20 cellular contexts compared by ENCODE assay signal in genomic region chr13:35356572-35356971, GRCh38.
DNase-seq lines count a peak whose midpoint lies in the region; ATAC-seq, FAIRE-seq and TF ChIP-seq lines count a peak whose summit lies in the region.
"Had no signal": no experiment of that assay in that cellular context is flagged by ENCODE, and none has a peak within 500 bp of the region (broad histone marks: within the 10 kb centered on the region; RNA-seq: fewer than 3 reads in every experiment).

No MANE protein-coding gene starts in this region.

- H3K9me1 ChIP-seq in endothelial cell of umbilical vein (replicated peaks; ENCODE audit: control insufficient read depth, extremely low read depth, insufficient read depth, low read length) = no peaks in the 10 kb centered on the region

- no peak for TF ChIP-seq POLR2A in endothelial cell of umbilical vein (IDR thresholded peaks at IDR 0.05; ENCODE audit: low read depth, low read length)

- TF ChIP-seq CTCF in HL-60 (IDR thresholded peaks at IDR 0.05; ENCODE audit: insufficient read depth, low read length) = no peak
- TF ChIP-seq CTCF in endothelial cell of umbilical vein (IDR thresholded peaks at IDR 0.05; ENCODE audit: extremely low read depth in 1 of 2, insufficient read depth in 1 of 2, low read depth in 1 of 2, low read length in 2 of 2) = no peak
- TF ChIP-seq CTCF in endodermal cell (conservative IDR thresholded peaks at IDR 0.05) = no peak
- no peak for TF ChIP-seq CTCF in CD8-positive, alpha-beta T cell (IDR thresholded peaks at IDR 0.05)

- H3K4me3 ChIP-seq in HL-60 (replicated peaks; ENCODE audit: insufficient read depth, low read length) (no peak overlapping the region), endothelial cell of umbilical vein (replicated peaks in 1 of 3; ENCODE audit: insufficient read depth in 1 of 3, low read depth in 1 of 3, low read length in 3 of 3) (no peak overlapping the region), endodermal cell (ENCODE audit: low read length) (no peak overlapping the region)
- H3K4me3 ChIP-seq in CD8-positive, alpha-beta T cell (ENCODE audit: low read depth, low read length) = no peak overlapping the region
- H3K4me3 ChIP-seq: MG63, ovary had no signal

- H3K27ac Mint-ChIP-seq in endodermal cell = no peak overlapping the region
- H3K27ac Mint-ChIP-seq in CD8-positive, alpha-beta T cell = no peak overlapping the region
- H3K27ac Mint-ChIP-seq: activated naive CD4-positive, alpha-beta T cell treated with anti-CD3 and anti-CD28 coated beads, Interleukin-2, amount 50 U/mL, for 72 hours; CD4-positive, CD25-positive, alpha-beta regulatory T cell; natural killer cell had no signal

- DNase-seq in CMK (ENCODE audit: low read depth) = peak; percentile 17
- peak in 1 of 2 experiments; percentile 90 for DNase-seq in HL-60 (ENCODE audit: low read depth in 1 of 2, low spot score in 1 of 2)
- peak; percentile 92 for DNase-seq in SKM-1 (lab: John Stamatoyannopoulos, UW; ENCODE audit: unreplicated experiment)
- peak; percentile 80 for DNase-seq in endothelial cell of umbilical vein (ENCODE audit: low read depth, low spot score)
- DNase-seq in endodermal cell = no peak
- DNase-seq in CD8-positive, alpha-beta T cell = no peak
- DNase-seq: DMS79; effector memory CD4-positive, alpha-beta T cell; left cardiac atrium; MG63; natural killer cell; NCI-H1694 treated with DMSO at 0.1 percent for 48 hours; NCI-H774; ovary had no signal

- H3K27ac ChIP-seq in HL-60 (replicated peaks) = peak overlapping the region; percentile 25; the same call in 1 of the 2 replicates
- no peak overlapping the region for H3K27ac ChIP-seq in endothelial cell of umbilical vein (ENCODE audit: insufficient read depth, low read depth, low read length)
- no peak overlapping the region for H3K27ac ChIP-seq in endodermal cell (ENCODE audit: low read depth, low read length)
- no peak overlapping the region for H3K27ac ChIP-seq in CD8-positive, alpha-beta T cell (ENCODE audit: low read depth, low read length)
- H3K27ac ChIP-seq: ovary had no signal

- no peaks in the 10 kb centered on the region for H3K4me1 Mint-ChIP-seq in endodermal cell
- peaks cover 4% of the 10 kb centered on the region for H3K4me1 Mint-ChIP-seq in CD8-positive, alpha-beta T cell (ENCODE audit: low read depth)
- H3K4me1 Mint-ChIP-seq: CD4-positive, CD25-positive, alpha-beta regulatory T cell had no signal

- intact Hi-C loops in endothelial cell of umbilical vein (cut with micrococcal nuclease) = loop anchor here (2.0 kb wide), 1 partner anchor 32 kb away; no protein-coding TSS in a partner anchor
- intact Hi-C loops in CD8-positive, alpha-beta T cell (cut with DNase I, micrococcal nuclease) = no loop called here

- H3K4me1 ChIP-seq in endothelial cell of umbilical vein (ENCODE audit: control insufficient read depth, extremely low read depth, insufficient read depth, low read length) (peaks cover 5% of the 10 kb centered on the region), endodermal cell (ENCODE audit: control insufficient read depth, insufficient read depth, low read length) (no peaks in the 10 kb centered on the region)
- no peaks in the 10 kb centered on the region for H3K4me1 ChIP-seq in CD8-positive, alpha-beta T cell (ENCODE audit: insufficient read depth, low read length)

- CTCF ChIA-PET in endothelial cell of umbilical vein (lab: Charles Lee) = no interaction called here
- CTCF ChIA-PET in CD8-positive, alpha-beta T cell (lab: Charles Lee) = no interaction called here

- no peaks in the 10 kb centered on the region for H3K79me2 ChIP-seq in endothelial cell of umbilical vein (ENCODE audit: control insufficient read depth, insufficient read depth, low read length)

- no peaks in the 10 kb centered on the region for H3K36me3 Mint-ChIP-seq in endodermal cell (ENCODE audit: low read depth)
- peaks cover 21% of the 10 kb centered on the region for H3K36me3 Mint-ChIP-seq in CD8-positive, alpha-beta T cell
- H3K36me3 Mint-ChIP-seq: natural killer cell had no signal

- WGBS in endodermal cell (ENCODE audit: insufficient coverage in 1 of 2, insufficient read length in 1 of 2), 2 experiments = 85 to 97% methylated on average over 1 to 2 of the region's 2 CpGs

- H4K20me1 ChIP-seq in endothelial cell of umbilical vein (replicated peaks; ENCODE audit: control insufficient read depth, extremely low read depth, insufficient read depth, low read length) = no peaks in the 10 kb centered on the region

- dilution Hi-C loops in endothelial cell of umbilical vein (cut with MboI; ENCODE audit: extremely low pct_ligation_motif_present, low sequenced_read_pairs) = no loop called here

- H3K9me3 Mint-ChIP-seq in endodermal cell = no peaks in the 10 kb centered on the region
- peaks cover 3% of the 10 kb centered on the region for H3K9me3 Mint-ChIP-seq in CD8-positive, alpha-beta T cell
- H3K9me3 Mint-ChIP-seq: activated naive CD4-positive, alpha-beta T cell treated with anti-CD3 and anti-CD28 coated beads, Interleukin-2, amount 50 U/mL, for 72 hours had no signal

- H3K36me3 ChIP-seq in endothelial cell of umbilical vein (ENCODE audit: control insufficient read depth in 2 of 2, extremely low read depth in 1 of 2, insufficient read depth in 2 of 2, low read length in 2 of 2) (no peaks in the 10 kb centered on the region), endodermal cell (ENCODE audit: control insufficient read depth, insufficient read depth, low read length) (no peaks in the 10 kb centered on the region)
- no peaks in the 10 kb centered on the region for H3K36me3 ChIP-seq in CD8-positive, alpha-beta T cell (ENCODE audit: insufficient read depth, low read length)
- H3K36me3 ChIP-seq: MG63, ovary had no signal

- H3K27me3 Mint-ChIP-seq in endodermal cell (ENCODE audit: insufficient read depth) = no peaks in the 10 kb centered on the region
- no peaks in the 10 kb centered on the region for H3K27me3 Mint-ChIP-seq in CD8-positive, alpha-beta T cell (ENCODE audit: low read depth)
- H3K27me3 Mint-ChIP-seq: CD4-positive, CD25-positive, alpha-beta regulatory T cell had no signal

- H3K4me3 Mint-ChIP-seq in endodermal cell = no peak overlapping the region
- H3K4me3 Mint-ChIP-seq in CD8-positive, alpha-beta T cell = no peak overlapping the region
- H3K4me3 Mint-ChIP-seq: CD4-positive, CD25-positive, alpha-beta regulatory T cell; natural killer cell had no signal

- peak; percentile 78 for FAIRE-seq in endothelial cell of umbilical vein (lab: Jason Lieb, UNC)

- H3K9me3 ChIP-seq in endothelial cell of umbilical vein (replicated peaks; ENCODE audit: control insufficient read depth, insufficient read depth, low read length) = no peaks in the 10 kb centered on the region
- H3K9me3 ChIP-seq in endodermal cell (ENCODE audit: control insufficient read depth, low read length) = no peaks in the 10 kb centered on the region
- no peaks in the 10 kb centered on the region for H3K9me3 ChIP-seq in CD8-positive, alpha-beta T cell (ENCODE audit: low read length)
- H3K9me3 ChIP-seq: MG63, ovary had no signal

- H2AFZ ChIP-seq in endothelial cell of umbilical vein (ENCODE audit: low read depth, low read length) = no peak overlapping the region

- BruUV-seq in endothelial cell of umbilical vein (replicated peaks; lab: Mats Ljungman, UMichigan) = no TSS peak

- H3K27me3 ChIP-seq in HL-60 (ENCODE audit: insufficient read depth, poor library complexity, severe bottlenecking) (no peaks in the 10 kb centered on the region), endothelial cell of umbilical vein (ENCODE audit: control insufficient read depth in 2 of 2, insufficient read depth in 2 of 2, low read length in 2 of 2) (no peaks in the 10 kb centered on the region), endodermal cell (ENCODE audit: control insufficient read depth, insufficient read depth, low read length, poor library complexity, severe bottlenecking) (no peaks in the 10 kb centered on the region)
- no peaks in the 10 kb centered on the region for H3K27me3 ChIP-seq in CD8-positive, alpha-beta T cell (ENCODE audit: insufficient read depth, low read length)
- H3K27me3 ChIP-seq: MG63, ovary had no signal

- POLR2A ChIA-PET in endothelial cell of umbilical vein (lab: Charles Lee) = no interaction called here
- POLR2A ChIA-PET in CD8-positive, alpha-beta T cell (lab: Charles Lee) = no interaction called here

- H3K9ac ChIP-seq in endothelial cell of umbilical vein (replicated peaks; ENCODE audit: extremely low read depth, insufficient read depth, low read length) (no peak overlapping the region), endodermal cell (ENCODE audit: extremely low read depth, low read length, poor library complexity, severe bottlenecking) (no peak overlapping the region)

- H3K4me2 ChIP-seq in endothelial cell of umbilical vein (ENCODE audit: insufficient read depth, low read length) = no peak overlapping the region

- ATAC-seq in HG03469 (IDR thresholded peaks at IDR 0.05; ENCODE audit: unreplicated experiment) = no peak
- no peak for ATAC-seq in GM21737 (IDR thresholded peaks at IDR 0.05; ENCODE audit: unreplicated experiment)
- ATAC-seq in CD8-positive, alpha-beta T cell = no peak
- ATAC-seq: activated naive CD4-positive, alpha-beta T cell treated with anti-CD3 and anti-CD28 coated beads, Interleukin-2, amount 50 U/mL, for 72 hours; left cardiac atrium; Panc1; sciatic nerve had no signal

TF ChIP-seq in endothelial cell of umbilical vein, 7 proteins besides CTCF, POLR2A, EP300 and RAD21:
- peak; percentile 36 for TF ChIP-seq POLR2AphosphoS5 (IDR thresholded peaks at IDR 0.05; ENCODE audit: insufficient read depth, low read depth, low read length)
- TF ChIP-seq JUN (IDR thresholded peaks at IDR 0.05; ENCODE audit: borderline replicate concordance, insufficient read depth, insufficient read length, low read depth) = peak; percentile 20
- peak; percentile 17 for TF ChIP-seq FOS (IDR thresholded peaks at IDR 0.05; ENCODE audit: borderline replicate concordance, insufficient read depth, low read length)
- peak; percentile 28 for TF ChIP-seq GATA2 (IDR thresholded peaks at IDR 0.05; ENCODE audit: insufficient read depth, insufficient read length, low read depth, low read length)
- no peak for TF ChIP-seq MYC (IDR thresholded peaks at IDR 0.05; ENCODE audit: low read depth, low read length)

Comparison
In these comparisons a context has a peak if more than half of its experiments do, and no peak if none do; other contexts are left out.
1. DNase-seq: peak in CMK (single experiment), SKM-1 (single experiment) and endothelial cell of umbilical vein (single experiment); none in endodermal cell (single experiment) and CD8-positive, alpha-beta T cell (0 of 7).